In the genomic region with DNA sequence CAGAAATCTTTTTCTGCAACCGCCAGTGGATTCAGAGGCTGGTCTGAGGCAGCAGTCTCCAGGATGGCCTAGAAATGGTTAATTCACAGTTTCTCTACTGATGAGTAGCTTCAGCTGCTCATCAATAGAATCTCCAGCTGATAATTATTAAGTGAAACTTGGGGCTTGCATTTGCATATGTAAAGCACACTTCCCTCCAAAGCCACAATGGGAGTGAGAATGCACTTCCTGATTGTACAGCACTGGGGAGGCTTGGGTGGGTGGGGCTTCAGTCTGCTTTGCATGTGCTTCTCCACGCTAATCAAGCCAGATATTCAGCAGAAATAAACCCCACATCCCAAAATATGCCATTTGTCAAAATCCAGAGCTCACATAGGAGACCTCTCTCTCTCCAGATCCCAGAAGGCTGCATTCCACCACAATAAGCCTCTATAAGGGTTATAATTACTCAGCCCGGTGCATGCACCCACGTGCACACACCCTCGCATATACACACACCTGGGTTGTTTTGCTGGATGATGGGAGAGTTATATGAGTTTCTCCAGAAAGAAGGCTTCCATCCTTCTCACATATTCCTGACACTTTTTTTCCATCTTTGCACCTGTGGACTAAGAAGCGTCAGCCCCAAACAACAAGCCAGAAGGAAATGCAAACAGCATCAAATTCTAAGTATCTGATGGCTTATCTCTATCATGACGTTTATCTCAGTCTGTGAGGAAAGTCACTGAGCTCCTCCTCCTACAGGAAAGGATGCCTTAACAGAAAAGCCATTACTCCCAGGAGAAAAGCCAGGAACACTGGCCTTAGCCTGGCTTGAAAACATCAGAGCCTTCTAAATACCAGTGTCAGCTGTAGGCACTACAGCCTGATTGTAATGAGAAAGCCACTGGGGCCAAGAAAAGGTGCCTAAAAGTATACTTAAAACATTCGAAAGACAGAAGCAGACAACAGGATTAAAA, we compare ENCODE assay signal across 1 cellular context.
TF ChIP-seq lines count a peak whose summit lies in the region.

No MANE protein-coding gene starts in this region.

TF ChIP-seq in H1, 55 proteins besides CTCF, POLR2A, EP300 and RAD21:
- TF ChIP-seq ASH2L (IDR thresholded peaks at IDR 0.05; ENCODE audit: low read length) (no peak), BACH1 (IDR thresholded peaks at IDR 0.05; ENCODE audit: low read length) (no peak), POU5F1 (IDR thresholded peaks at IDR 0.05; ENCODE audit: low read depth, low read length) (no peak), JUN (IDR thresholded peaks at IDR 0.05; ENCODE audit: low read depth, low read length) (no peak), NANOG (IDR thresholded peaks at IDR 0.05; ENCODE audit: insufficient read depth, low read depth, low read length, poor library complexity, severe bottlenecking) (no peak), FOSL1 (IDR thresholded peaks at IDR 0.05; ENCODE audit: insufficient read depth, low read depth, low read length) (no peak), RNF2 (IDR thresholded peaks at IDR 0.05; ENCODE audit: borderline replicate concordance, low read depth, low read length, missing control alignments, poor library complexity, severe bottlenecking) (no peak), CBX5 (IDR thresholded peaks at IDR 0.05; ENCODE audit: low read depth, low read length) (no peak), RXRA (IDR thresholded peaks at IDR 0.05; ENCODE audit: insufficient read depth, low read depth, low read length) (no peak), SRF (IDR thresholded peaks at IDR 0.05; ENCODE audit: low read depth, low read length) (no peak), GABPA (IDR thresholded peaks at IDR 0.05; ENCODE audit: borderline replicate concordance, insufficient read depth, low read length) (no peak), MAFK (IDR thresholded peaks at IDR 0.05; ENCODE audit: low read depth, low read length) (no peak)
- TF ChIP-seq, protein P1, sequence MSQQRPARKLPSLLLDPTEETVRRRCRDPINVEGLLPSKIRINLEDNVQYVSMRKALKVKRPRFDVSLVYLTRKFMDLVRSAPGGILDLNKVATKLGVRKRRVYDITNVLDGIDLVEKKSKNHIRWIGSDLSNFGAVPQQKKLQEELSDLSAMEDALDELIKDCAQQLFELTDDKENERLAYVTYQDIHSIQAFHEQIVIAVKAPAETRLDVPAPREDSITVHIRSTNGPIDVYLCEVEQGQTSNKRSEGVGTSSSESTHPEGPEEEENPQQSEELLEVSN (IDR thresholded peaks at IDR 0.05): no peak
- TF ChIP-seq, protein P2, sequence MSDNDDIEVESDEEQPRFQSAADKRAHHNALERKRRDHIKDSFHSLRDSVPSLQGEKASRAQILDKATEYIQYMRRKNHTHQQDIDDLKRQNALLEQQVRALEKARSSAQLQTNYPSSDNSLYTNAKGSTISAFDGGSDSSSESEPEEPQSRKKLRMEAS (IDR thresholded peaks at IDR 0.05): no peak
